9 cellular contexts compared by ENCODE assay signal in genomic region chr3:169430687-169431404, GRCh38.
A peak's percentile ranks its signal among the peaks of the same experiment; 100 is the strongest.
DNase-seq lines count a peak whose midpoint lies in the region; ATAC-seq and TF ChIP-seq lines count a peak whose summit lies in the region.
"Had no signal": no experiment of that assay in that cellular context is flagged by ENCODE, and none has a peak within 500 bp of the region (broad histone marks: within the 10 kb centered on the region; RNA-seq: fewer than 3 reads in every experiment).

No MANE protein-coding gene starts in this region.

- DNase-seq in ELR (ENCODE audit: low read depth) (peak; percentile 8), UCSD-AML1 (lab: John Stamatoyannopoulos, UW; ENCODE audit: unreplicated experiment) (peak; percentile 26), kidney tubule cell (ENCODE audit: low spot score) (peak; percentile 52), RKO (ENCODE audit: low spot score) (no peak), endothelial cell (ENCODE audit: low spot score) (no peak)
- no peak for DNase-seq in central memory CD4-positive, alpha-beta T cell

- H3K27me3 Mint-ChIP-seq in endothelial cell (ENCODE audit: unreplicated experiment) = no peaks in the 10 kb centered on the region

- H3K9me3 Mint-ChIP-seq in endothelial cell (ENCODE audit: unreplicated experiment) = no peaks in the 10 kb centered on the region

- H3K4me3 Mint-ChIP-seq in endothelial cell (ENCODE audit: unreplicated experiment) = no peak overlapping the region
- H3K4me3 Mint-ChIP-seq: WTC11 had no signal

- peak; percentile 44 for ATAC-seq in HG02885 (IDR thresholded peaks at IDR 0.05; ENCODE audit: poor library complexity, unreplicated experiment)
- no peak for ATAC-seq in HG03565 (IDR thresholded peaks at IDR 0.05; ENCODE audit: unreplicated experiment)
- ATAC-seq: WTC11 had no signal

- no peak for TF ChIP-seq CTCF in endothelial cell (IDR thresholded peaks at IDR 0.05; ENCODE audit: unreplicated experiment)

- H3K27ac Mint-ChIP-seq in endothelial cell (ENCODE audit: unreplicated experiment) = no peak overlapping the region
- H3K27ac Mint-ChIP-seq: WTC11 had no signal

- H3K36me3 Mint-ChIP-seq in endothelial cell (ENCODE audit: low read depth, unreplicated experiment) = peaks cover 6% of the 10 kb centered on the region

- peaks cover 3% of the 10 kb centered on the region for H3K4me1 Mint-ChIP-seq in endothelial cell (ENCODE audit: unreplicated experiment)
- H3K4me1 Mint-ChIP-seq: WTC11 had no signal

Comparison
In these comparisons a context has a peak if more than half of its experiments do, and no peak if none do; other contexts are left out.
1. DNase-seq: peak in ELR (single experiment), UCSD-AML1 (single experiment) and kidney tubule cell (single experiment); none in RKO (single experiment), endothelial cell (single experiment) and central memory CD4-positive, alpha-beta T cell (single experiment).